10 cellular contexts compared by ENCODE assay signal in the genomic region with DNA sequence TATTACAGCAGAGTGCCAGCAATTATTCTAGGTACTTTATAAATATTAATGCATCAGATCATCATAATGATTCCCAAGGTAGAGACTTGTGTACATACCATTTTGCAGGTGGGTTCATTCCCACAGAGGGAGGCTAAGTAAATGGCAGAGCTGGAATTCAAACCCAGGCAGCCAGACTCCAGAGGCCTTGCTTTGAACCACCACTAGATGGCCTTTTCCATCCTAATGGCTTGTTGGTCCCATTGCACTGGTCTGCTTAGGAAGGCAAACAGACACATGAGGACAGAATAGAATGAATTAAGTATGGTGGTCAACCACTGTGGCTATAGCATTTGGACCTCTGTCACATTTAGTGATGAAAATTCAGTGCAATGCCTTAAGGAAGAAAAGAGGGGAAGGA.
A peak's percentile ranks its signal among the peaks of the same experiment; 100 is the strongest.
DNase-seq lines count a peak whose midpoint lies in the region; ATAC-seq and TF ChIP-seq lines count a peak whose summit lies in the region.
"Had no signal": no experiment of that assay in that cellular context is flagged by ENCODE, and none has a peak within 500 bp of the region (broad histone marks: within the 10 kb centered on the region; RNA-seq: fewer than 3 reads in every experiment).

No MANE protein-coding gene starts in this region.

- CTCF ChIA-PET in activated naive CD4-positive, alpha-beta T cell treated with anti-CD3 and anti-CD28 coated beads for 36 hours (lab: Charles Lee), result interaction anchor here (1.4 kb wide), 1 partner anchor 9 kb away, joined by 3 read pairs; no protein-coding TSS in a partner anchor

- H3K4me1 Mint-ChIP-seq in activated naive CD4-positive, alpha-beta T cell treated with anti-CD3 and anti-CD28 coated beads for 36 hours (ENCODE audit: low read depth), result no peaks in the 10 kb centered on the region

- no peak for TF ChIP-seq CTCF in sigmoid colon (IDR thresholded peaks at IDR 0.05)

- no peak overlapping the region for H3K4me3 ChIP-seq in sigmoid colon

- H3K4me1 ChIP-seq in sigmoid colon, result no peaks in the 10 kb centered on the region

- DNase-seq in NCI-H460 (ENCODE audit: extremely low read depth, low read depth) (peak; percentile 22), iPS DF 4.7 (ENCODE audit: extremely low read depth, low spot score) (peak; percentile 44), NCI-H187 treated with DMSO at 0.1 percent for 48 hours (lab: John Stamatoyannopoulos, UW) (no peak), sigmoid colon (no peak)
- no peak for DNase-seq in activated CD4-positive, alpha-beta T cell treated with anti-CD3 and anti-CD28 coated beads, Interleukin-2, amount 50 U/mL, for 48 hours
- DNase-seq in activated naive CD4-positive, alpha-beta T cell treated with anti-CD3 and anti-CD28 coated beads for 36 hours, result no peak

- peaks cover under 1% of the 10 kb centered on the region for H3K27me3 Mint-ChIP-seq in activated naive CD4-positive, alpha-beta T cell treated with anti-CD3 and anti-CD28 coated beads for 36 hours (ENCODE audit: low read depth)

- no peak overlapping the region for H3K4me3 Mint-ChIP-seq in activated naive CD4-positive, alpha-beta T cell treated with anti-CD3 and anti-CD28 coated beads for 36 hours
- H3K4me3 Mint-ChIP-seq: nephron had no signal

- TF ChIP-seq POLR2A in sigmoid colon (IDR thresholded peaks at IDR 0.05), result no peak

- no peak overlapping the region for H3K27ac ChIP-seq in sigmoid colon
- H3K27ac ChIP-seq: VCaP had no signal

- TF ChIP-seq EP300 in sigmoid colon (IDR thresholded peaks at IDR 0.05), result no peak

- ATAC-seq in GM18520 (IDR thresholded peaks at IDR 0.05; ENCODE audit: unreplicated experiment) (peak; percentile 62), HG02571 (IDR thresholded peaks at IDR 0.05; ENCODE audit: unreplicated experiment) (peak; percentile 62)

- H3K36me3 Mint-ChIP-seq in activated naive CD4-positive, alpha-beta T cell treated with anti-CD3 and anti-CD28 coated beads for 36 hours (ENCODE audit: low read depth), result no peaks in the 10 kb centered on the region

- no peaks in the 10 kb centered on the region for H3K9me3 Mint-ChIP-seq in activated naive CD4-positive, alpha-beta T cell treated with anti-CD3 and anti-CD28 coated beads for 36 hours
- H3K9me3 Mint-ChIP-seq: nephron had no signal

- no peaks in the 10 kb centered on the region for H3K9me3 ChIP-seq in sigmoid colon

- no peaks in the 10 kb centered on the region for H3K36me3 ChIP-seq in sigmoid colon

- intact Hi-C loops in sigmoid colon (cut with DNase I), result no loop called here
- intact Hi-C loops in activated naive CD4-positive, alpha-beta T cell treated with anti-CD3 and anti-CD28 coated beads for 36 hours (cut with micrococcal nuclease), result no loop called here

- H3K27me3 ChIP-seq in sigmoid colon, result no peaks in the 10 kb centered on the region

- no peak overlapping the region for H3K27ac Mint-ChIP-seq in activated naive CD4-positive, alpha-beta T cell treated with anti-CD3 and anti-CD28 coated beads for 36 hours
- H3K27ac Mint-ChIP-seq: nephron had no signal

Comparison
In these comparisons a context has a peak if more than half of its experiments do, and no peak if none do; other contexts are left out.
1. DNase-seq: peak in NCI-H460 (single experiment) and iPS DF 4.7 (single experiment); none in activated CD4-positive, alpha-beta T cell treated with anti-CD3 and anti-CD28 coated beads, Interleukin-2, amount 50 U/mL, for 48 hours (0 of 2), NCI-H187 treated with DMSO at 0.1 percent for 48 hours (single experiment), sigmoid colon (single experiment) and activated naive CD4-positive, alpha-beta T cell treated with anti-CD3 and anti-CD28 coated beads for 36 hours (single experiment).